ENCODE assay signal across 39 cellular contexts in the genomic region with DNA sequence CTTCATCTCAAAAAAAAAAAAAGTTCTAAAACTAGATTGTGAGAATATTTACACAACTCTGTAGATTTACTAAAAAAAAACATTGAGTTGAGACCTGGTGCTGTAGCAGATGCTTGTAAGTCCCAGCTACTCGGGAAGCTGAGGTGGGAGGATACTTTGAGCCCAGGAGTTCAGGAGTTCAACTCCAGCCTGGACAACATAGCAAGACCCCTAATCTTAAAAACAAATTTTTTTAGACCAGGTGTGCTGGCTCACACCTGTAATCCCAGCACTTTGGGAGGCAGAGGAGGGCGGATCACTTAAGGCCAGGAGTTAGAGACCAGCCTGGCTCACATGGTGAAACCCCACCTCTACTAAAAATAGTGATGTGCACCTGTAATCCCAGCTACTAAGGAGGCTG.
"Had no signal": no experiment of that assay in that cellular context is flagged by ENCODE, and none has a peak within 500 bp of the region (broad histone marks: within the 10 kb centered on the region; RNA-seq: fewer than 3 reads in every experiment).

No MANE protein-coding gene starts in this region.

- ATAC-seq: activated naive CD4-positive, alpha-beta T cell treated with anti-CD3 and anti-CD28 coated beads, Interleukin-2, amount 50 U/mL, for 72 hours; activated naive CD8-positive, alpha-beta T cell treated with anti-CD3 and anti-CD28 coated beads, Interleukin-2, amount 50 U/mL, for 24 hours; activated T-cell treated with anti-CD3 and anti-CD28 coated beads, Interleukin-2, amount 50 U/mL, for 4 hours; activated T-cell treated with anti-CD3 and anti-CD28 coated beads, Interleukin-2, amount 50 U/mL, for 72 hours; activated T-helper 17 cell treated with anti-CD3 and anti-CD28 coated beads, Interleukin-2, amount 50 U/mL, for 72 hours; body of pancreas had no signal

- H3K4me1 ChIP-seq: adrenal gland, ascending aorta, body of pancreas, breast epithelium had no signal

- H3K27me3 ChIP-seq: adrenal gland, ascending aorta, body of pancreas, brain microvascular endothelial cell, breast epithelium, cardiac muscle cell had no signal

- FAIRE-seq: astrocyte, bronchial epithelial cell had no signal

- H3K4me3 ChIP-seq: adrenal gland, ascending aorta, body of pancreas, breast epithelium, cardiac muscle cell had no signal

- H3K27me3 Mint-ChIP-seq: activated naive CD4-positive, alpha-beta T cell treated with anti-CD3 and anti-CD28 coated beads, Interleukin-2, amount 10 ng/mL, durations not matched to agents 7 days and 5 days; activated naive CD4-positive, alpha-beta T cell treated with anti-CD3 and anti-CD28 coated beads, Interleukin-2, amount 50 U/mL, for 24 hours; activated naive CD8-positive, alpha-beta T cell; activated naive CD8-positive, alpha-beta T cell treated with anti-CD3 and anti-CD28 coated beads for 36 hours; activated naive CD8-positive, alpha-beta T cell treated with anti-CD3 and anti-CD28 coated beads, Interleukin-2, amount 10 ng/mL, durations not matched to agents 7 days and 5 days; activated naive CD8-positive, alpha-beta T cell treated with anti-CD3 and anti-CD28 coated beads, Interleukin-2, amount 50 U/mL, for 24 hours; activated T-cell treated with anti-CD3 and anti-CD28 coated beads, Interleukin-2, amount 50 U/mL, for 24 hours; activated T-helper 17 cell treated with anti-CD3 and anti-CD28 coated beads, Interleukin-2, amount 50 U/mL, for 72 hours; brain had no signal

- H3K9me3 ChIP-seq: adrenal gland, ascending aorta had no signal

- H3K4me3 Mint-ChIP-seq: activated naive CD4-positive, alpha-beta T cell treated with anti-CD3 and anti-CD28 coated beads for 36 hours; activated naive CD4-positive, alpha-beta T cell treated with anti-CD3 and anti-CD28 coated beads, Interleukin-2, amount 10 ng/mL, durations not matched to agents 7 days and 5 days; activated naive CD4-positive, alpha-beta T cell treated with anti-CD3 and anti-CD28 coated beads, Interleukin-2, amount 50 U/mL, for 24 hours; activated naive CD8-positive, alpha-beta T cell; activated naive CD8-positive, alpha-beta T cell treated with anti-CD3 and anti-CD28 coated beads for 36 hours; activated naive CD8-positive, alpha-beta T cell treated with anti-CD3 and anti-CD28 coated beads, Interleukin-2, amount 10 ng/mL, durations not matched to agents 7 days and 5 days; activated naive CD8-positive, alpha-beta T cell treated with anti-CD3 and anti-CD28 coated beads, Interleukin-2, amount 50 U/mL, for 24 hours; activated T-cell treated with anti-CD3 and anti-CD28 coated beads, Interleukin-2, amount 50 U/mL, for 24 hours; activated T-cell treated with anti-CD3 and anti-CD28 coated beads, Interleukin-2, amount 50 U/mL, for 4 hours; activated T-cell treated with anti-CD3 and anti-CD28 coated beads, Interleukin-2, amount 50 U/mL, for 72 hours; activated T-helper 1 cell treated with anti-CD3 and anti-CD28 coated beads, Interleukin-12 subunit alpha, Interleukin-12 subunit beta, Interleukin-2, Interleukin-4 antibody, amounts not matched to agents 30 ng/mL and 10 ng/mL and 1 ng/mL, durations not matched to agents 14 hours and 24 hours and 36 hours; activated T-helper 17 cell treated with anti-CD3 and anti-CD28 coated beads, Interleukin-2, amount 50 U/mL, for 72 hours; brain had no signal

- H3K27ac Mint-ChIP-seq: activated naive CD4-positive, alpha-beta T cell treated with anti-CD3 and anti-CD28 coated beads, Interleukin-2, amount 10 ng/mL, durations not matched to agents 7 days and 5 days; activated naive CD4-positive, alpha-beta T cell treated with anti-CD3 and anti-CD28 coated beads, Interleukin-2, amount 50 U/mL, for 24 hours; activated naive CD4-positive, alpha-beta T cell treated with anti-CD3 and anti-CD28 coated beads, Interleukin-2, amount 50 U/mL, for 72 hours; activated naive CD8-positive, alpha-beta T cell; activated naive CD8-positive, alpha-beta T cell treated with anti-CD3 and anti-CD28 coated beads, Interleukin-2, amount 50 U/mL, for 24 hours; activated T-cell treated with anti-CD3 and anti-CD28 coated beads, Interleukin-2, amount 50 U/mL, for 24 hours; activated T-helper 1 cell treated with anti-CD3 and anti-CD28 coated beads, Interleukin-12 subunit alpha, Interleukin-12 subunit beta, Interleukin-2, Interleukin-4 antibody, amounts not matched to agents 30 ng/mL and 10 ng/mL and 1 ng/mL, durations not matched to agents 14 hours and 24 hours and 36 hours; activated T-helper 17 cell treated with anti-CD3 and anti-CD28 coated beads, Interleukin-2, amount 50 U/mL, for 72 hours; activated T-helper 2 cell treated with anti-CD3 and anti-CD28 coated beads, Interferon-gamma antibody, Interleukin-2, Interleukin-4, amounts not matched to agents 10 μg/mL and 5 μg/mL and 100 μg/mL, durations not matched to agents 14 hours and 24 hours and 36 hours had no signal

- DNase-seq: activated effector memory CD4-positive, alpha-beta T cell treated with anti-CD3 and anti-CD28 coated beads, Interleukin-2, amount 50 U/mL, for 16 hours; activated effector memory CD4-positive, alpha-beta T cell treated with Interleukin-2 at 50 U/mL for 16 hours; activated gamma-delta T cell; activated gamma-delta T cell treated with Interleukin-2 at 50 U/mL for 16 hours; activated naive CD4-positive, alpha-beta T cell; activated naive CD4-positive, alpha-beta T cell treated with anti-CD3 and anti-CD28 coated beads for 36 hours; activated naive CD4-positive, alpha-beta T cell treated with anti-CD3 and anti-CD28 coated beads, Interleukin-2, amount 10 ng/mL, durations not matched to agents 7 days and 5 days; activated naive CD4-positive, alpha-beta T cell treated with anti-CD3 and anti-CD28 coated beads, Interleukin-2, amount 50 U/mL, for 16 hours; activated naive CD4-positive, alpha-beta T cell treated with Interleukin-2 at 50 U/mL for 16 hours; activated naive CD8-positive, alpha-beta T cell treated with anti-CD3 and anti-CD28 coated beads for 36 hours; activated naive CD8-positive, alpha-beta T cell treated with anti-CD3 and anti-CD28 coated beads, Interleukin-2, amount 10 ng/mL, durations not matched to agents 7 days and 5 days; activated naive CD8-positive, alpha-beta T cell treated with anti-CD3 and anti-CD28 coated beads, Interleukin-2, amount 50 U/mL, for 24 hours; activated T-cell treated with anti-CD3 and anti-CD28 coated beads, Interleukin-2, amount 50 U/mL, for 1 hour; activated T-cell treated with anti-CD3 and anti-CD28 coated beads, Interleukin-2, amount 50 U/mL, for 24 hours; activated T-cell treated with anti-CD3 and anti-CD28 coated beads, Interleukin-2, amount 50 U/mL, for 4 hours; activated T-cell treated with anti-CD3 and anti-CD28 coated beads, Interleukin-2, amount 50 U/mL, for 48 hours; activated T-cell treated with anti-CD3 and anti-CD28 coated beads, Interleukin-2, amount 50 U/mL, for 72 hours; adrenal gland; amniotic stem cell; amygdala; anterior cingulate cortex; aorta; body of pancreas; brain microvascular endothelial cell; caudate nucleus; central memory CD4-positive, alpha-beta T cell; cerebellar nuclear complex had no signal

- H3K36me3 ChIP-seq: adrenal gland, breast epithelium had no signal

- H3K27ac ChIP-seq: adrenal gland, ascending aorta, body of pancreas, brain microvascular endothelial cell, breast epithelium, cardiac muscle cell had no signal
